In genomic region chr12:127964717-127965116, GRCh38 we compare ENCODE assay signal across 13 cellular contexts.
DNase-seq lines count a peak whose midpoint lies in the region; ATAC-seq and TF ChIP-seq lines count a peak whose summit lies in the region.
"Had no signal": no experiment of that assay in that cellular context is flagged by ENCODE, and none has a peak within 500 bp of the region (broad histone marks: within the 10 kb centered on the region; RNA-seq: fewer than 3 reads in every experiment).

No MANE protein-coding gene starts in this region.

- H3K79me1 ChIP-seq in mesendoderm (ENCODE audit: low read length) = no peaks in the 10 kb centered on the region

- H3K9me3 ChIP-seq in adipocyte (ENCODE audit: control insufficient read depth, low read length) (no peaks in the 10 kb centered on the region), PC-9 (ENCODE audit: insufficient read depth, low read depth) (no peaks in the 10 kb centered on the region; the same call in 1 of the 2 replicates), aorta (ENCODE audit: control insufficient read depth, low read length) (peaks cover 2% of the 10 kb centered on the region)
- H3K9me3 ChIP-seq: sigmoid colon had no signal

- no peak overlapping the region for H2AK5ac ChIP-seq in mesendoderm (ENCODE audit: low read length)

- intact Hi-C loops in PC-9 (cut with micrococcal nuclease; ENCODE audit: unreplicated experiment) = no loop called here
- intact Hi-C loops in aorta (cut with DNase I) = no loop called here

- no peak overlapping the region for H2AFZ ChIP-seq in PC-9

- TF ChIP-seq CTCF in PC-9 (conservative IDR thresholded peaks at IDR 0.05) = no peak

- no peak overlapping the region for H4K8ac ChIP-seq in mesendoderm (ENCODE audit: low read depth, low read length)

- POLR2A ChIA-PET in PC-9 (lab: Charles Lee; ENCODE audit: unreplicated experiment) = no interaction called here

- CTCF ChIA-PET in PC-9 (lab: Charles Lee) = no interaction called here

- no peak overlapping the region for H3K23ac ChIP-seq in mesendoderm (ENCODE audit: low read length)

- no peak overlapping the region for H3K56ac ChIP-seq in mesendoderm (ENCODE audit: low read length)

- H3K4me1 ChIP-seq in adipocyte (ENCODE audit: control insufficient read depth, insufficient read depth, low read length) = no peaks in the 10 kb centered on the region
- no peaks in the 10 kb centered on the region for H3K4me1 ChIP-seq in mesendoderm (ENCODE audit: control insufficient read depth, low read depth, low read length)
- H3K4me1 ChIP-seq in PC-9 (replicated peaks; ENCODE audit: insufficient read depth) = no peaks in the 10 kb centered on the region
- H3K4me1 ChIP-seq in aorta (ENCODE audit: control insufficient read depth in 1 of 2, insufficient read depth in 2 of 2, low read length in 2 of 2) = peaks cover 0 to 2% of the 10 kb centered on the region in 2 donors
- H3K4me1 ChIP-seq: sigmoid colon had no signal

- H2BK15ac ChIP-seq in mesendoderm (replicated peaks; ENCODE audit: low read depth) = no peak overlapping the region

- no peak for ATAC-seq in aorta (ENCODE audit: low FRiP score)
- ATAC-seq: naive thymus-derived CD8-positive, alpha-beta T cell; T-cell had no signal

- no TSS peak for BruUV-seq in PC-9 (replicated peaks; lab: Mats Ljungman, UMichigan)

- H4K20me1 ChIP-seq in PC-9 (ENCODE audit: insufficient read depth) = no peaks in the 10 kb centered on the region

- no peak overlapping the region for H4K5ac ChIP-seq in mesendoderm (ENCODE audit: low read length)

- no peak overlapping the region for H3K4me3 ChIP-seq in adipocyte (ENCODE audit: low read length)
- H3K4me3 ChIP-seq in mesendoderm (ENCODE audit: low read length) = no peak overlapping the region
- no peak overlapping the region for H3K4me3 ChIP-seq in PC-9
- no peak overlapping the region for H3K4me3 ChIP-seq in aorta (ENCODE audit: low read length in 2 of 2)
- H3K4me3 ChIP-seq: sigmoid colon had no signal

- WGBS in mesendoderm (ENCODE audit: extremely low coverage, insufficient coverage, low lambda C conversion rate) = no CpG with 5 or more reads among the region's 3 CpGs
- 75 to 80% methylated on average over 3 of the region's 3 CpGs for WGBS in aorta, 2 donors

- no peak overlapping the region for H3K18ac ChIP-seq in mesendoderm (ENCODE audit: low read length)

- H3K27me3 ChIP-seq in adipocyte (replicated peaks; ENCODE audit: control insufficient read depth, insufficient read depth, low read length) = no peaks in the 10 kb centered on the region
- no peaks in the 10 kb centered on the region for H3K27me3 ChIP-seq in mesendoderm (ENCODE audit: insufficient read depth, low read length, poor library complexity)
- H3K27me3 ChIP-seq in PC-9 (ENCODE audit: insufficient read depth, low read depth) = 0 out of 2 replicates have a peak, but pooled peaks cover 4% of the 10 kb centered on the region
- H3K27me3 ChIP-seq in aorta (ENCODE audit: control insufficient read depth in 1 of 2, insufficient read depth in 2 of 2, low read length in 1 of 2) = no peaks in the 10 kb centered on the region
- H3K27me3 ChIP-seq: sigmoid colon had no signal

- DNase-seq in Daoy (ENCODE audit: low read depth) (peak; percentile 73), LHCN-M2 (ENCODE audit: low read depth) (peak; percentile 66), adipocyte (ENCODE audit: low read depth) (peak; percentile 60), mesendoderm (peak; percentile 34), PC-9 (no peak), aorta (no peak), D341Med (ENCODE audit: low spot score) (no peak)
- DNase-seq: activated CD4-positive, alpha-beta T cell treated with anti-CD3 and anti-CD28 coated beads for 4 hours; kidney glomerular epithelial cell; naive thymus-derived CD8-positive, alpha-beta T cell; sigmoid colon; T-cell had no signal

- H3K4me2 ChIP-seq in mesendoderm (ENCODE audit: low read length) (no peak overlapping the region), PC-9 (no peak overlapping the region)
- H3K4me2 ChIP-seq: KMS-11 had no signal

- H3K9me2 ChIP-seq in PC-9 (ENCODE audit: insufficient read depth) = no peaks in the 10 kb centered on the region

- H3K9ac ChIP-seq in adipocyte (ENCODE audit: low read length) (no peak overlapping the region), mesendoderm (ENCODE audit: low read length) (no peak overlapping the region)
- H3K9ac ChIP-seq: KMS-11 had no signal

- no peak overlapping the region for H3K27ac ChIP-seq in mesendoderm (ENCODE audit: low read depth, low read length)
- H3K27ac ChIP-seq in PC-9 = no peak overlapping the region
- H3K27ac ChIP-seq in aorta (ENCODE audit: low read depth in 1 of 2, low read length in 2 of 2) = no peak overlapping the region
- H3K27ac ChIP-seq: KMS-11, sigmoid colon had no signal

- H3K4ac ChIP-seq in mesendoderm (ENCODE audit: low read depth, low read length) = no peak overlapping the region

- no peaks in the 10 kb centered on the region for H3K36me3 ChIP-seq in adipocyte (ENCODE audit: control insufficient read depth, insufficient read depth, low read length, severe bottlenecking)
- H3K36me3 ChIP-seq in mesendoderm (ENCODE audit: control insufficient read depth, insufficient read depth, low read length) = no peaks in the 10 kb centered on the region
- no peaks in the 10 kb centered on the region for H3K36me3 ChIP-seq in PC-9 (ENCODE audit: low read depth)
- no peaks in the 10 kb centered on the region for H3K36me3 ChIP-seq in aorta (ENCODE audit: control insufficient read depth in 1 of 2, insufficient read depth in 2 of 2, low read length in 1 of 2)
- H3K36me3 ChIP-seq: sigmoid colon had no signal

- H3F3A ChIP-seq in PC-9 (ENCODE audit: insufficient read depth, low read depth) = no peaks in the 10 kb centered on the region

- H2BK5ac ChIP-seq in mesendoderm (ENCODE audit: low read length) = no peak overlapping the region

- H2BK120ac ChIP-seq in mesendoderm (ENCODE audit: low read depth, low read length) = no peak overlapping the region

- H3K79me2 ChIP-seq in mesendoderm (ENCODE audit: control insufficient read depth, insufficient read depth, low read length) (no peaks in the 10 kb centered on the region), PC-9 (ENCODE audit: low read depth) (no peaks in the 10 kb centered on the region)

Comparison
In these comparisons a context has a peak if more than half of its experiments do, and no peak if none do; other contexts are left out.
1. DNase-seq: peak in Daoy (single experiment), LHCN-M2 (single experiment), adipocyte (single experiment) and mesendoderm (single experiment); none in PC-9 (0 of 2), aorta (0 of 2) and D341Med (single experiment).